29 cellular contexts compared by ENCODE assay signal in genomic region chr6:83920017-83920416, GRCh38.
DNase-seq lines count a peak whose midpoint lies in the region; ATAC-seq and TF ChIP-seq lines count a peak whose summit lies in the region.
"Had no signal": no experiment of that assay in that cellular context is flagged by ENCODE, and none has a peak within 500 bp of the region (broad histone marks: within the 10 kb centered on the region; RNA-seq: fewer than 3 reads in every experiment).

No MANE protein-coding gene starts in this region.

- no peak for TF ChIP-seq CTCF in HFFc6 (IDR thresholded peaks at IDR 0.05)

- ATAC-seq in HG03025 (IDR thresholded peaks at IDR 0.05; ENCODE audit: low FRiP score, unreplicated experiment) = no peak
- no peak for ATAC-seq in GM18867 (IDR thresholded peaks at IDR 0.05; ENCODE audit: unreplicated experiment)
- ATAC-seq in GM21619 (IDR thresholded peaks at IDR 0.05; ENCODE audit: unreplicated experiment) = no peak
- ATAC-seq: activated CD8-positive, alpha-beta T cell treated with anti-CD3 and anti-CD28 coated beads, Interleukin-2, amount 10 ng/mL, durations not matched to agents 7 days and 5 days; K562; naive thymus-derived CD8-positive, alpha-beta T cell; right lobe of liver; Right ventricle myocardium inferior had no signal

- peaks cover 51% of the 10 kb centered on the region for H3K4me1 Mint-ChIP-seq in HFFc6 (ENCODE audit: low read depth)
- no peaks in the 10 kb centered on the region for H3K4me1 Mint-ChIP-seq in activated T-cell treated with anti-CD3 and anti-CD28 coated beads, Interleukin-2, amount 50 U/mL, for 24 hours (ENCODE audit: low read depth)
- H3K4me1 Mint-ChIP-seq: mesothelial cell of epicardium had no signal

- H3K27ac Mint-ChIP-seq in HFFc6 = peak overlapping the region; percentile 69
- H3K27ac Mint-ChIP-seq in activated T-cell treated with anti-CD3 and anti-CD28 coated beads, Interleukin-2, amount 50 U/mL, for 24 hours = no peak overlapping the region
- H3K27ac Mint-ChIP-seq: activated CD8-positive, alpha-beta T cell treated with anti-CD3 and anti-CD28 coated beads, Interleukin-2, amount 10 ng/mL, durations not matched to agents 7 days and 5 days; activated T-helper 2 cell treated with anti-CD3 and anti-CD28 coated beads, Interferon-gamma antibody, Interleukin-2, Interleukin-4, amounts not matched to agents 10 μg/mL and 5 μg/mL and 100 μg/mL, durations not matched to agents 14 hours and 24 hours and 36 hours; B cell; CD8-positive, alpha-beta memory T cell; mesothelial cell of epicardium; naive thymus-derived CD8-positive, alpha-beta T cell had no signal

- no peaks in the 10 kb centered on the region for H3K9me3 Mint-ChIP-seq in HFFc6
- H3K9me3 Mint-ChIP-seq in activated T-cell treated with anti-CD3 and anti-CD28 coated beads, Interleukin-2, amount 50 U/mL, for 24 hours = no peaks in the 10 kb centered on the region
- H3K9me3 Mint-ChIP-seq: activated T-helper 2 cell treated with anti-CD3 and anti-CD28 coated beads, Interferon-gamma antibody, Interleukin-2, Interleukin-4, amounts not matched to agents 10 μg/mL and 5 μg/mL and 100 μg/mL, durations not matched to agents 14 hours and 24 hours and 36 hours; CD8-positive, alpha-beta memory T cell; naive thymus-derived CD8-positive, alpha-beta T cell had no signal

- peak; percentile 16 for DNase-seq in AG08396 (ENCODE audit: low spot score)
- DNase-seq in HFFc6 = peak; percentile 89
- DNase-seq in amniotic stem cell (lab: John Stamatoyannopoulos, UW) = peak; percentile 14
- peak; percentile 8 for DNase-seq in hepatic stellate cell (ENCODE audit: low spot score)
- no peak for DNase-seq in activated T-cell treated with anti-CD3 and anti-CD28 coated beads, Interleukin-2, amount 50 U/mL, for 24 hours
- DNase-seq: activated CD8-positive, alpha-beta T cell treated with anti-CD3 and anti-CD28 coated beads, Interleukin-2, amount 10 ng/mL, durations not matched to agents 7 days and 5 days; activated naive CD4-positive, alpha-beta T cell treated with anti-CD3 and anti-CD28 coated beads, Interleukin-2, amount 50 U/mL, for 16 hours; anterior cingulate cortex; CD8-positive, alpha-beta memory T cell; effector CD8-positive, alpha-beta T cell; head of caudate nucleus; MG63; naive thymus-derived CD8-positive, alpha-beta T cell; NCI-H1105 treated with DMSO at 0.1 percent for 48 hours; NCI-H1930; NCI-H526 treated with DMSO at 0.1 percent for 48 hours; nucleus accumbens; PC-9; right lobe of liver; stimulated activated CD4-positive, alpha-beta T cell treated with anti-CD3 and anti-CD28 coated beads, Interleukin-4, amount 100 ng/mL, for 1 hour; thyroid gland had no signal

- H3K36me3 Mint-ChIP-seq in HFFc6 (ENCODE audit: low read depth) = peaks cover 26% of the 10 kb centered on the region
- peaks cover 56% of the 10 kb centered on the region for H3K36me3 Mint-ChIP-seq in activated T-cell treated with anti-CD3 and anti-CD28 coated beads, Interleukin-2, amount 50 U/mL, for 24 hours (ENCODE audit: low read depth)

- no peaks in the 10 kb centered on the region for H3K27me3 Mint-ChIP-seq in HFFc6 (ENCODE audit: insufficient read depth)
- H3K27me3 Mint-ChIP-seq in activated T-cell treated with anti-CD3 and anti-CD28 coated beads, Interleukin-2, amount 50 U/mL, for 24 hours = no peaks in the 10 kb centered on the region
- H3K27me3 Mint-ChIP-seq: B cell; CD8-positive, alpha-beta memory T cell; naive thymus-derived CD8-positive, alpha-beta T cell had no signal

- H3K4me3 Mint-ChIP-seq in HFFc6 = peak overlapping the region; percentile 42
- no peak overlapping the region for H3K4me3 Mint-ChIP-seq in activated T-cell treated with anti-CD3 and anti-CD28 coated beads, Interleukin-2, amount 50 U/mL, for 24 hours
- H3K4me3 Mint-ChIP-seq: activated CD8-positive, alpha-beta T cell treated with anti-CD3 and anti-CD28 coated beads, Interleukin-2, amount 10 ng/mL, durations not matched to agents 7 days and 5 days; B cell; CD8-positive, alpha-beta memory T cell; mesothelial cell of epicardium; naive thymus-derived CD8-positive, alpha-beta T cell had no signal
